17 cellular contexts compared by ENCODE assay signal in genomic region chr20:10387686-10388085, GRCh38.
"Had no signal": no experiment of that assay in that cellular context is flagged by ENCODE, and none has a peak within 500 bp of the region (broad histone marks: within the 10 kb centered on the region; RNA-seq: fewer than 3 reads in every experiment).

No MANE protein-coding gene starts in this region.

- H3K4me3 ChIP-seq: K562 had no signal

- H3K27ac ChIP-seq: KMS-11 had no signal

- DNase-seq: Kasumi-1, MM.1S, NCI-H1436, NCI-H187, NCI-H2029, NCI-H2081 treated with DMSO at 0.1 percent for 48 hours, NCI-H2171, NCI-H226, NCI-H446, NCI-H524 treated with DMSO at 0.1 percent for 48 hours, NCI-H774, Right ventricle myocardium superior, RPMI8226, SIG-M5, SK-N-SH had no signal

- H3K4me2 ChIP-seq: KMS-11, SK-N-SH had no signal

- H3K9me3 ChIP-seq: SK-N-SH had no signal

- ATAC-seq: K562 had no signal

- H3K9ac ChIP-seq: KMS-11, SK-N-SH had no signal
